1 cellular context compared by ENCODE assay signal in the genomic region with DNA sequence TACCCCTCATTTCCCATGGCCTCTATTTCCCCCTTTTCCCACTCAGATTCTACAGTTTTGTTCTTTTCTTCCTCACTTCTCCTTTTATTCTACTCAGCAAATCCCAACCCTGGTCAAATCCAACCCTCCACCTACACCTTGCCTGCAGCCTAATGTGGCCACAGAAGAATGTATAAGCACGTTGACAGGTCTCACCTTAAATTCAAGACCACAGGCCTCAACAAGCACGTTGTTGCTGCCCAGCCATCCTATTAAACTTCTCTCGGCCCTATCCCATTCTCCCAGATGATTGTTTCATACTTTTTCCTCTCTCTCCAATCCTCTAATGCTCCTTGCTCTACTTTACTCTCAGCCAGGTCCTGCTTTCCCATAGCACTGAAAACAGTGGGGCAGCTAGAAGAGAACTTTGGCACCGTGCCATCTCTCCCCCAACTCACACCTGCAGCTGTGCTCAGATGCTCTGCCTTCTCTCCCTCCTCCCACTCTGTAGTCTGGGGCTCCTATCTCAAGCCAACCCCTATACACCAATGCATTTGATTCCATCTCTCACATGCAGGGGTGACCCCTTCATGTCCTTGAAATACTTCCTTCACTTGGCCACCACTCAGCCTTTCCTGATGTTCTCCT.
TF ChIP-seq lines count a peak whose summit lies in the region.

No MANE protein-coding gene starts in this region.

TF ChIP-seq in HepG2, 621 proteins besides CTCF, POLR2A, EP300 and RAD21:
- no peak for TF ChIP-seq TEAD3 (CRISPR knock-in tag; optimal IDR thresholded peaks at IDR 0.05; ENCODE audit: borderline replicate concordance)
- no peak for TF ChIP-seq CENPT (CRISPR knock-in tag; IDR thresholded peaks at IDR 0.05; ENCODE audit: low read depth)
- TF ChIP-seq LCORL (IDR thresholded peaks at IDR 0.05), result 0 out of 2 replicates have a peak, but pooled peaks have one; percentile 49
- no peak for TF ChIP-seq LCORL (CRISPR knock-in tag; IDR thresholded peaks at IDR 0.05)
- no peak for TF ChIP-seq KDM5A (IDR thresholded peaks at IDR 0.05; ENCODE audit: borderline replicate concordance, low read length)
- TF ChIP-seq ZBTB38 (CRISPR knock-in tag; IDR thresholded peaks at IDR 0.05), result no peak
- TF ChIP-seq ZNF263 (CRISPR knock-in tag; IDR thresholded peaks at IDR 0.05), result peak; percentile 77
